7 cellular contexts compared by ENCODE assay signal in the genomic region with DNA sequence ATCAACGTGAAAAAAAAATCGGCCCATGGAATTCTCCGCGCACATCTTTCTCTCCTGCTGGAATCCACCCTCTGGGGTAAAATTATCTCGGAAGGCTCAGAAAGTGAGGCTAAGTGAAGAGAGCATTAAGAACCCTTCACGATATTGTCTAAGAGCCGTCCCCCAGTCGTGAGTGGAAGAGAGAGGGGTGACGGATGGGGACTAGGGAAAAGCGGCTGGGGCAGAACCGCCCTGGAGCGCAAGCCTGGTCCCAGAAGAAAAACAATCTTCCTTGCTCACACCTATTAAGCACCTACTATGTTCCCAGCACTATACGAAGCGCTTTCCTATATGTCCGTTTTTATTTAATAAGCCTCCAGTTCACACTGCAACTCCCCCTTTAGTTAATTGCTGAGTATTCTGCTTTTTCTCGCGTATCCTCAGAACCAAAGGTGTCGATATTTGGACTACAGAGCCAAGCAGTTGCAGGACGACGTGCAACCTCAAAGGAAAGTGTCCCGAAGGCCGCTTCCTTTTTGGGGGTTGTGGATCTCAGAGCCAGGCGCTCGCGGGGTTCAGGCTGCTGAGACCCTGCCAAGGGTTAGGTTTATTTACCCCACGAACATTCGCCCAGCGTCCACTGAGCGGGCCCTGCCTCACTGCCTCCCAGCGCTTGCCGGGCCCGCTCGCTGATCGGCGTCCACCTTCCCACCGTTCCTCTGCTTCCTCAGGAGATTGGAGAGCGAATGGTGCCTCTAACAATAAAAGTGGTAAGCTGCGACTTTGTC. TPM values are rescaled to one million over a fixed set of nuclear protein-coding genes. Genes with fewer than 3 reads are reported as not detected.
A peak's percentile ranks its signal among the peaks of the same experiment; 100 is the strongest.
DNase-seq lines count a peak whose midpoint lies in the region; ATAC-seq lines count a peak whose summit lies in the region.

No MANE protein-coding gene starts in this region.

- peaks cover 49% of the 10 kb centered on the region for H3K27me3 Mint-ChIP-seq in activated naive CD8-positive, alpha-beta T cell treated with anti-CD3 and anti-CD28 coated beads, Interleukin-2, amount 50 U/mL, for 24 hours
- H3K27me3 Mint-ChIP-seq in stimulated activated naive B cell treated with anti-CD40 and anti-IgM and Interleukin-4, amounts not matched to agents 10 μg/mL and 1 μg/mL and 100 μg/mL, for 72 hours: peaks cover 27 to 30% of the 10 kb centered on the region in 2 donors

- no peak for ATAC-seq in activated naive CD8-positive, alpha-beta T cell treated with anti-CD3 and anti-CD28 coated beads, Interleukin-2, amount 50 U/mL, for 24 hours
- ATAC-seq in stimulated activated naive B cell treated with anti-CD40 and anti-IgM and Interleukin-4, amounts not matched to agents 10 μg/mL and 1 μg/mL and 100 μg/mL, for 72 hours (replicated peaks): peak; percentile 56
- ATAC-seq in GM21737 (IDR thresholded peaks at IDR 0.05; ENCODE audit: unreplicated experiment): no peak
- ATAC-seq in GM18511 (IDR thresholded peaks at IDR 0.05; ENCODE audit: unreplicated experiment): no peak

- no peaks in the 10 kb centered on the region for H3K36me3 Mint-ChIP-seq in activated naive CD8-positive, alpha-beta T cell treated with anti-CD3 and anti-CD28 coated beads, Interleukin-2, amount 50 U/mL, for 24 hours (ENCODE audit: low read depth)
- peaks cover 0 to 1% of the 10 kb centered on the region in 2 donors for H3K36me3 Mint-ChIP-seq in stimulated activated naive B cell treated with anti-CD40 and anti-IgM and Interleukin-4, amounts not matched to agents 10 μg/mL and 1 μg/mL and 100 μg/mL, for 72 hours

- peaks cover 55% of the 10 kb centered on the region for H3K27me3 ChIP-seq in HUES64 (ENCODE audit: insufficient read depth, low read length)
- H3K27me3 ChIP-seq in iPS-20b (ENCODE audit: insufficient read depth, low read length): peaks cover 56% of the 10 kb centered on the region

- H3K9me3 ChIP-seq in HUES64 (ENCODE audit: insufficient read depth, low read depth, low read length) (no peaks in the 10 kb centered on the region), iPS-20b (ENCODE audit: insufficient read depth, low read depth, low read length) (no peaks in the 10 kb centered on the region)

- peak overlapping the region; percentile 71 for H3K4me3 Mint-ChIP-seq in activated naive CD8-positive, alpha-beta T cell treated with anti-CD3 and anti-CD28 coated beads, Interleukin-2, amount 50 U/mL, for 24 hours
- peak overlapping the region; percentile 84 to 93 for H3K4me3 Mint-ChIP-seq in stimulated activated naive B cell treated with anti-CD40 and anti-IgM and Interleukin-4, amounts not matched to agents 10 μg/mL and 1 μg/mL and 100 μg/mL, for 72 hours

- H3K4me1 ChIP-seq in HUES64 (ENCODE audit: insufficient read depth, low read length) (no peaks in the 10 kb centered on the region; the same call in 1 of the 2 replicates), iPS-20b (ENCODE audit: insufficient read depth, low read length) (no peaks in the 10 kb centered on the region; the same call in 1 of the 2 replicates)

- H3K36me3 ChIP-seq in HUES64 (ENCODE audit: insufficient read depth, low read length) (no peaks in the 10 kb centered on the region), iPS-20b (ENCODE audit: insufficient read depth, low read depth, low read length) (no peaks in the 10 kb centered on the region)

- peak; percentile 13 for DNase-seq in activated naive CD8-positive, alpha-beta T cell treated with anti-CD3 and anti-CD28 coated beads, Interleukin-2, amount 50 U/mL, for 24 hours
- DNase-seq in stimulated activated naive B cell treated with anti-CD40 and anti-IgM and Interleukin-4, amounts not matched to agents 10 μg/mL and 1 μg/mL and 100 μg/mL, for 72 hours: no peak
- no peak for DNase-seq in iPS-NIHi11 (ENCODE audit: low spot score)

- H3K4me3 ChIP-seq in HUES64 (ENCODE audit: low read length) (peak overlapping the region; percentile 55), iPS-20b (ENCODE audit: low read length) (peak overlapping the region; percentile 76)

- 11% methylated on average over 38 of the region's 38 CpGs for WGBS in HUES64

- no peak overlapping the region for H3K9ac ChIP-seq in HUES64 (ENCODE audit: low read depth, low read length)
- no peak overlapping the region; the same call in 1 of the 2 replicates for H3K9ac ChIP-seq in iPS-20b (ENCODE audit: low read depth, low read length)

- H3K27ac ChIP-seq in HUES64 (ENCODE audit: low read depth, low read length) (no peak overlapping the region), iPS-20b (ENCODE audit: low read length) (no peak overlapping the region)

- peaks cover 17% of the 10 kb centered on the region for H3K4me1 Mint-ChIP-seq in activated naive CD8-positive, alpha-beta T cell treated with anti-CD3 and anti-CD28 coated beads, Interleukin-2, amount 50 U/mL, for 24 hours
- peaks cover 14 to 21% of the 10 kb centered on the region in 2 donors for H3K4me1 Mint-ChIP-seq in stimulated activated naive B cell treated with anti-CD40 and anti-IgM and Interleukin-4, amounts not matched to agents 10 μg/mL and 1 μg/mL and 100 μg/mL, for 72 hours

- no peak overlapping the region for H3K27ac Mint-ChIP-seq in activated naive CD8-positive, alpha-beta T cell treated with anti-CD3 and anti-CD28 coated beads, Interleukin-2, amount 50 U/mL, for 24 hours
- H3K27ac Mint-ChIP-seq in stimulated activated naive B cell treated with anti-CD40 and anti-IgM and Interleukin-4, amounts not matched to agents 10 μg/mL and 1 μg/mL and 100 μg/mL, for 72 hours: no peak overlapping the region

- H3K9me3 Mint-ChIP-seq in activated naive CD8-positive, alpha-beta T cell treated with anti-CD3 and anti-CD28 coated beads, Interleukin-2, amount 50 U/mL, for 24 hours: no peaks in the 10 kb centered on the region
- peaks cover 0 to 2% of the 10 kb centered on the region in 2 donors for H3K9me3 Mint-ChIP-seq in stimulated activated naive B cell treated with anti-CD40 and anti-IgM and Interleukin-4, amounts not matched to agents 10 μg/mL and 1 μg/mL and 100 μg/mL, for 72 hours

RNA-seq across cellular contexts. Expression of a gene that starts 0.9 kb away (rescaled TPM):
- polyA plus RNA-seq in HUES64 (2013, experiment 1 of 2): 1.2 TPM
- polyA plus RNA-seq in HUES64 (2013, experiment 2 of 2): 3.4 TPM

RNA-seq across cellular contexts. Expression of a gene that starts 22.2 kb away (rescaled TPM):
- 80.9 TPM for polyA plus RNA-seq in HUES64 (2013, experiment 1 of 2)
- polyA plus RNA-seq in HUES64 (2013, experiment 2 of 2): 76.1 TPM

RNA-seq across cellular contexts. Expression of a gene that starts 23.1 kb away (rescaled TPM):
- polyA plus RNA-seq in HUES64 (2013, experiment 1 of 2): 81.1 TPM
- 80.7 TPM for polyA plus RNA-seq in HUES64 (2013, experiment 2 of 2)

Comparison
In these comparisons a context has a peak if more than half of its experiments do, and no peak if none do; other contexts are left out.
1. ATAC-seq: peak in stimulated activated naive B cell treated with anti-CD40 and anti-IgM and Interleukin-4, amounts not matched to agents 10 μg/mL and 1 μg/mL and 100 μg/mL, for 72 hours (2 of 2); none in activated naive CD8-positive, alpha-beta T cell treated with anti-CD3 and anti-CD28 coated beads, Interleukin-2, amount 50 U/mL, for 24 hours (single experiment), GM21737 (single experiment) and GM18511 (single experiment).